Comparison of ENCODE assay signal across 1 cellular context in genomic region chr15:33093234-33093633, GRCh38.
TF ChIP-seq lines count a peak whose summit lies in the region.

No MANE protein-coding gene starts in this region.

TF ChIP-seq in IMR-90, 13 proteins besides CTCF, POLR2A, EP300 and RAD21 (continued from another document):
- TF ChIP-seq NFE2L2 (IDR thresholded peaks at IDR 0.05; ENCODE audit: low read depth, low read length) = no peak
- no peak for TF ChIP-seq MAZ (IDR thresholded peaks at IDR 0.05; ENCODE audit: borderline replicate concordance, low read depth, low read length)
- no peak for TF ChIP-seq CHD1 (IDR thresholded peaks at IDR 0.05; ENCODE audit: low read depth, low read length)
- TF ChIP-seq BHLHE40 (IDR thresholded peaks at IDR 0.05; ENCODE audit: low read depth, low read length) = no peak
- no peak for TF ChIP-seq SMC3 (IDR thresholded peaks at IDR 0.05; ENCODE audit: low read depth, low read length)
- TF ChIP-seq RFX5 (IDR thresholded peaks at IDR 0.05; ENCODE audit: low read depth, low read length) = no peak
